ENCODE assay signal across 1 cellular context in the genomic region with DNA sequence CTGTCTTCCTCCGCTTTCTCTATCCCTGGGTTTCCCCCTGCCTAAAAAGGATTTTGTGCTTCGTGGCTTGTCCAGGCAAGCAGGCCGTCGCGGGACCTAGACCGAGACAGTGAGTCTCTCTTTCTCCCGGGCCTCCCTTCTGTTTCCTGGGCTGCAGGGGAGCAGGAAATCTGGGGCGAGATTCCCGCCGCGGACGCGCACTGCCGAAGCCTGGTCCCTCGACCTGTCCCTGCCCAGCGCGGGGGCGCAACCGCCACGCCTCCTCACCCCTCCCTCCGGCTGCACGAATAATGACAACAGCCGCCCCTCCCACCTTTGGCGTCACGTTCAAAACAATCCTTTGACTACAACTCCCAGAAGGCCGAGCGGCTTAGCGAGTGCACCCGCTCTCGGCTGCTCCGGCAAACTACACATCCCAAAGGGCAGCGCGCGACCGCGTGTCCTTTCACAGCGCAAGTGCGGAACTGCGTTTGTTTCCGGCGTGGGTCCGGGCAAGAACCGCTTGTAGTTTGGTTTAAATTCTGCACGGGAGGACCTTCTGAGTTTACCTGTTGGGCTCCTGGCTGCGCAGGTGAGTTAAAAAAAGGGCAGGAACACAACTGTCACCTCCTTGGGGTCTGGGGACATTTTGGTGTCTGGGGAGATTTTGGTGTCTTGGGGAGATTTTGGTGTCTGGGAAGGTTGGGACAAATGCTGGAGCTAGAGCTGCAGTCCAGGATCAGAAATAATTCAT.
A peak's percentile ranks its signal among the peaks of the same experiment; 100 is the strongest.
TF ChIP-seq lines count a peak whose summit lies in the region.

A gene (plus strand): TSS at position 473 of the 733 bp plus-strand sequence. CDS start 1,715 bp downstream, outside the sequence.

TF ChIP-seq in K562, 482 proteins besides CTCF, POLR2A, EP300 and RAD21 (continued from another document and continues in another):
- TF ChIP-seq, protein P1, sequence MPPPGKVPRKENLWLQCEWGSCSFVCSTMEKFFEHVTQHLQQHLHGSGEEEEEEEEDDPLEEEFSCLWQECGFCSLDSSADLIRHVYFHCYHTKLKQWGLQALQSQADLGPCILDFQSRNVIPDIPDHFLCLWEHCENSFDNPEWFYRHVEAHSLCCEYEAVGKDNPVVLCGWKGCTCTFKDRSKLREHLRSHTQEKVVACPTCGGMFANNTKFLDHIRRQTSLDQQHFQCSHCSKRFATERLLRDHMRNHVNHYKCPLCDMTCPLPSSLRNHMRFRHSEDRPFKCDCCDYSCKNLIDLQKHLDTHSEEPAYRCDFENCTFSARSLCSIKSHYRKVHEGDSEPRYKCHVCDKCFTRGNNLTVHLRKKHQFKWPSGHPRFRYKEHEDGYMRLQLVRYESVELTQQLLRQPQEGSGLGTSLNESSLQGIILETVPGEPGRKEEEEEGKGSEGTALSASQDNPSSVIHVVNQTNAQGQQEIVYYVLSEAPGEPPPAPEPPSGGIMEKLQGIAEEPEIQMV (tag; conservative IDR thresholded peaks at IDR 0.05; ENCODE audit: low read depth): peak; percentile 83
- TF ChIP-seq PTBP1 (IDR thresholded peaks at IDR 0.05; ENCODE audit: low read depth, low read length) (0 out of 2 replicates have a peak, but pooled peaks have one; percentile 41), IFI16 (CRISPR knock-in tag; IDR thresholded peaks at IDR 0.05) (no peak), KLF16 (IDR thresholded peaks at IDR 0.05) (no peak), KLF1 (tag; IDR thresholded peaks at IDR 0.05) (peak; percentile 41; the same call in 1 of the 2 replicates), HEY1 (CRISPR knock-in tag; IDR thresholded peaks at IDR 0.05; ENCODE audit: borderline replicate concordance) (no peak), PCBP2 (IDR thresholded peaks at IDR 0.05; ENCODE audit: low read depth, low read length, poor library complexity, severe bottlenecking) (no peak), CHCHD3 (CRISPR knock-in tag; IDR thresholded peaks at IDR 0.05) (no peak), CHD1 (IDR thresholded peaks at IDR 0.05; ENCODE audit: low read length) (no peak), ZNF75A (CRISPR knock-in tag; IDR thresholded peaks at IDR 0.05) (no peak), FOXA1 (IDR thresholded peaks at IDR 0.05; ENCODE audit: borderline replicate concordance) (no peak), ELF4 (CRISPR knock-in tag; IDR thresholded peaks at IDR 0.05) (no peak), ADNP (tag; IDR thresholded peaks at IDR 0.05) (no peak), TEAD1 (CRISPR knock-in tag; IDR thresholded peaks at IDR 0.05) (0 out of 4 replicates have a peak, but pooled peaks of 1 of the 2 experiments have one; percentile 47), NFATC3 (IDR thresholded peaks at IDR 0.05) (no peak), JUN (IDR thresholded peaks at IDR 0.05; ENCODE audit: borderline replicate concordance, low read depth, low read length) (peak; percentile 64; the same call in 1 of the 2 replicates), JUN (CRISPR knock-in tag; IDR thresholded peaks at IDR 0.05; ENCODE audit: borderline replicate concordance) (no peak; the same call in 1 of the 2 replicates), MAFG (tag; conservative IDR thresholded peaks at IDR 0.05) (no peak), EGR1 (conservative IDR thresholded peaks at IDR 0.05) (peak; percentile 99), POLR2H (tag; IDR thresholded peaks at IDR 0.05; ENCODE audit: low read depth) (peak; percentile 52; the same call in 1 of the 2 replicates), HDAC8 (tag; IDR thresholded peaks at IDR 0.05) (no peak), NCOA1 (IDR thresholded peaks at IDR 0.05; ENCODE audit: low read depth) (no peak), GABPB2 (CRISPR knock-in tag; conservative IDR thresholded peaks at IDR 0.05) (no peak), PHF21A (IDR thresholded peaks at IDR 0.05; ENCODE audit: borderline replicate concordance, low read depth) (peak; percentile 80), ZKSCAN8 (CRISPR knock-in tag; IDR thresholded peaks at IDR 0.05) (no peak), TEAD2 (tag; IDR thresholded peaks at IDR 0.05) (no peak), ZNF41 (CRISPR knock-in tag; conservative IDR thresholded peaks at IDR 0.05) (no peak), ZNF165 (CRISPR knock-in tag; IDR thresholded peaks at IDR 0.05; ENCODE audit: borderline replicate concordance) (no peak), THRAP3 (IDR thresholded peaks at IDR 0.05; ENCODE audit: borderline replicate concordance) (no peak)
- TF ChIP-seq, protein P2, sequence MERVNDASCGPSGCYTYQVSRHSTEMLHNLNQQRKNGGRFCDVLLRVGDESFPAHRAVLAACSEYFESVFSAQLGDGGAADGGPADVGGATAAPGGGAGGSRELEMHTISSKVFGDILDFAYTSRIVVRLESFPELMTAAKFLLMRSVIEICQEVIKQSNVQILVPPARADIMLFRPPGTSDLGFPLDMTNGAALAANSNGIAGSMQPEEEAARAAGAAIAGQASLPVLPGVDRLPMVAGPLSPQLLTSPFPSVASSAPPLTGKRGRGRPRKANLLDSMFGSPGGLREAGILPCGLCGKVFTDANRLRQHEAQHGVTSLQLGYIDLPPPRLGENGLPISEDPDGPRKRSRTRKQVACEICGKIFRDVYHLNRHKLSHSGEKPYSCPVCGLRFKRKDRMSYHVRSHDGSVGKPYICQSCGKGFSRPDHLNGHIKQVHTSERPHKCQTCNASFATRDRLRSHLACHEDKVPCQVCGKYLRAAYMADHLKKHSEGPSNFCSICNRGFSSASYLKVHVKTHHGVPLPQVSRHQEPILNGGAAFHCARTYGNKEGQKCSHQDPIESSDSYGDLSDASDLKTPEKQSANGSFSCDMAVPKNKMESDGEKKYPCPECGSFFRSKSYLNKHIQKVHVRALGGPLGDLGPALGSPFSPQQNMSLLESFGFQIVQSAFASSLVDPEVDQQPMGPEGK (CRISPR knock-in tag; IDR thresholded peaks at IDR 0.05; ENCODE audit: borderline replicate concordance): no peak
- TF ChIP-seq, protein P3, sequence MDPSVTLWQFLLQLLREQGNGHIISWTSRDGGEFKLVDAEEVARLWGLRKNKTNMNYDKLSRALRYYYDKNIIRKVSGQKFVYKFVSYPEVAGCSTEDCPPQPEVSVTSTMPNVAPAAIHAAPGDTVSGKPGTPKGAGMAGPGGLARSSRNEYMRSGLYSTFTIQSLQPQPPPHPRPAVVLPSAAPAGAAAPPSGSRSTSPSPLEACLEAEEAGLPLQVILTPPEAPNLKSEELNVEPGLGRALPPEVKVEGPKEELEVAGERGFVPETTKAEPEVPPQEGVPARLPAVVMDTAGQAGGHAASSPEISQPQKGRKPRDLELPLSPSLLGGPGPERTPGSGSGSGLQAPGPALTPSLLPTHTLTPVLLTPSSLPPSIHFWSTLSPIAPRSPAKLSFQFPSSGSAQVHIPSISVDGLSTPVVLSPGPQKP (CRISPR knock-in tag; IDR thresholded peaks at IDR 0.05): no peak
- TF ChIP-seq, protein P4, sequence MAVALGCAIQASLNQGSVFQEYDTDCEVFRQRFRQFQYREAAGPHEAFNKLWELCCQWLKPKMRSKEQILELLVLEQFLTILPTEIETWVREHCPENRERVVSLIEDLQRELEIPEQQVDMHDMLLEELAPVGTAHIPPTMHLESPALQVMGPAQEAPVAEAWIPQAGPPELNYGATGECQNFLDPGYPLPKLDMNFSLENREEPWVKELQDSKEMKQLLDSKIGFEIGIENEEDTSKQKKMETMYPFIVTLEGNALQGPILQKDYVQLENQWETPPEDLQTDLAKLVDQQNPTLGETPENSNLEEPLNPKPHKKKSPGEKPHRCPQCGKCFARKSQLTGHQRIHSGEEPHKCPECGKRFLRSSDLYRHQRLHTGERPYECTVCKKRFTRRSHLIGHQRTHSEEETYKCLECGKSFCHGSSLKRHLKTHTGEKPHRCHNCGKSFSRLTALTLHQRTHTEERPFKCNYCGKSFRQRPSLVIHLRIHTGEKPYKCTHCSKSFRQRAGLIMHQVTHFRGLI (CRISPR knock-in tag; IDR thresholded peaks at IDR 0.05): no peak
- TF ChIP-seq, protein P5, sequence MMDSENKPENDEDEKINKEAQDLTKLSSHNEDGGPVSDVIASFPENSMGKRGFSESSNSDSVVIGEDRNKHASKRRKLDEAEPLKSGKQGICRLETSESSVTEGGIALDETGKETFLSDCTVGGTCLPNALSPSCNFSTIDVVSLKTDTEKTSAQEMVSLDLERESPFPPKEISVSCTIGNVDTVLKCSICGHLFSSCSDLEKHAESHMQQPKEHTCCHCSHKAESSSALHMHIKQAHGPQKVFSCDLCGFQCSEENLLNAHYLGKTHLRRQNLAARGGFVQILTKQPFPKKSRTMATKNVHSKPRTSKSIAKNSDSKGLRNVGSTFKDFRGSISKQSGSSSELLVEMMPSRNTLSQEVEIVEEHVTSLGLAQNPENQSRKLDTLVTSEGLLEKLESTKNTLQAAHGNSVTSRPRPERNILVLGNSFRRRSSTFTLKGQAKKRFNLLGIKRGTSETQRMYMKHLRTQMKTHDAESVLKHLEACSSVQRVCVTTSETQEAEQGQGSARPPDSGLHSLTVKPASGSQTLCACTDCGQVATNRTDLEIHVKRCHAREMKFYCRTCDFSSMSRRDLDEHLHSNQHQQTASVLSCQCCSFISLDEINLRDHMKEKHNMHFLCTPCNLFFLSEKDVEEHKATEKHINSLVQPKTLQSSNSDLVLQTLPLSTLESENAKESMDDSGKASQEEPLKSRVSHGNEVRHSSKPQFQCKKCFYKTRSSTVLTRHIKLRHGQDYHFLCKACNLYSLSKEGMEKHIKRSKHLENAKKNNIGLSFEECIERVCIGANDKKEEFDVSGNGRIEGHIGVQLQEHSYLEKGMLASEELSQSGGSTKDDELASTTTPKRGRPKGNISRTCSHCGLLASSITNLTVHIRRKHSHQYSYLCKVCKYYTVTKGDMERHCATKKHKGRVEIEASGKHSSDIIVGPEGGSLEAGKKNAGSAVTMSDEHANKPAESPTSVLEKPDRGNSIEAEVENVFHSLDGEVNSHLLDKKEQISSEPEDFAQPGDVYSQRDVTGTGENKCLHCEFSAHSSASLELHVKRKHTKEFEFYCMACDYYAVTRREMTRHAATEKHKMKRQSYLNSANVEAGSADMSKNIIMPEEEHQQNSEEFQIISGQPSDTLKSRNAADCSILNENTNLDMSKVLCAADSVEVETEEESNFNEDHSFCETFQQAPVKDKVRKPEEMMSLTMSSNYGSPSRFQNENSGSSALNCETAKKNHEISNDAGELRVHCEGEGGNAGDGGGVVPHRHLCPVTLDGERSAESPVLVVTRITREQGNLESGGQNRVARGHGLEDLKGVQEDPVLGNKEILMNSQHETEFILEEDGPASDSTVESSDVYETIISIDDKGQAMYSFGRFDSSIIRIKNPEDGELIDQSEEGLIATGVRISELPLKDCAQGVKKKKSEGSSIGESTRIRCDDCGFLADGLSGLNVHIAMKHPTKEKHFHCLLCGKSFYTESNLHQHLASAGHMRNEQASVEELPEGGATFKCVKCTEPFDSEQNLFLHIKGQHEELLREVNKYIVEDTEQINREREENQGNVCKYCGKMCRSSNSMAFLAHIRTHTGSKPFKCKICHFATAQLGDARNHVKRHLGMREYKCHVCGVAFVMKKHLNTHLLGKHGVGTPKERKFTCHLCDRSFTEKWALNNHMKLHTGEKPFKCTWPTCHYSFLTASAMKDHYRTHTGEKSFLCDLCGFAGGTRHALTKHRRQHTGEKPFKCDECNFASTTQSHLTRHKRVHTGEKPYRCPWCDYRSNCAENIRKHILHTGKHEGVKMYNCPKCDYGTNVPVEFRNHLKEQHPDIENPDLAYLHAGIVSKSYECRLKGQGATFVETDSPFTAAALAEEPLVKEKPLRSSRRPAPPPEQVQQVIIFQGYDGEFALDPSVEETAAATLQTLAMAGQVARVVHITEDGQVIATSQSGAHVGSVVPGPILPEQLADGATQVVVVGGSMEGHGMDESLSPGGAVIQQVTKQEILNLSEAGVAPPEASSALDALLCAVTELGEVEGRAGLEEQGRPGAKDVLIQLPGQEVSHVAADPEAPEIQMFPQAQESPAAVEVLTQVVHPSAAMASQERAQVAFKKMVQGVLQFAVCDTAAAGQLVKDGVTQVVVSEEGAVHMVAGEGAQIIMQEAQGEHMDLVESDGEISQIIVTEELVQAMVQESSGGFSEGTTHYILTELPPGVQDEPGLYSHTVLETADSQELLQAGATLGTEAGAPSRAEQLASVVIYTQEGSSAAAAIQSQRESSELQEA (IDR thresholded peaks at IDR 0.05; ENCODE audit: low read depth): no peak
- TF ChIP-seq, protein P6, sequence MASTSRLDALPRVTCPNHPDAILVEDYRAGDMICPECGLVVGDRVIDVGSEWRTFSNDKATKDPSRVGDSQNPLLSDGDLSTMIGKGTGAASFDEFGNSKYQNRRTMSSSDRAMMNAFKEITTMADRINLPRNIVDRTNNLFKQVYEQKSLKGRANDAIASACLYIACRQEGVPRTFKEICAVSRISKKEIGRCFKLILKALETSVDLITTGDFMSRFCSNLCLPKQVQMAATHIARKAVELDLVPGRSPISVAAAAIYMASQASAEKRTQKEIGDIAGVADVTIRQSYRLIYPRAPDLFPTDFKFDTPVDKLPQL (IDR thresholded peaks at IDR 0.05; ENCODE audit: extremely low read depth, insufficient read length): no peak
- TF ChIP-seq, protein P7, sequence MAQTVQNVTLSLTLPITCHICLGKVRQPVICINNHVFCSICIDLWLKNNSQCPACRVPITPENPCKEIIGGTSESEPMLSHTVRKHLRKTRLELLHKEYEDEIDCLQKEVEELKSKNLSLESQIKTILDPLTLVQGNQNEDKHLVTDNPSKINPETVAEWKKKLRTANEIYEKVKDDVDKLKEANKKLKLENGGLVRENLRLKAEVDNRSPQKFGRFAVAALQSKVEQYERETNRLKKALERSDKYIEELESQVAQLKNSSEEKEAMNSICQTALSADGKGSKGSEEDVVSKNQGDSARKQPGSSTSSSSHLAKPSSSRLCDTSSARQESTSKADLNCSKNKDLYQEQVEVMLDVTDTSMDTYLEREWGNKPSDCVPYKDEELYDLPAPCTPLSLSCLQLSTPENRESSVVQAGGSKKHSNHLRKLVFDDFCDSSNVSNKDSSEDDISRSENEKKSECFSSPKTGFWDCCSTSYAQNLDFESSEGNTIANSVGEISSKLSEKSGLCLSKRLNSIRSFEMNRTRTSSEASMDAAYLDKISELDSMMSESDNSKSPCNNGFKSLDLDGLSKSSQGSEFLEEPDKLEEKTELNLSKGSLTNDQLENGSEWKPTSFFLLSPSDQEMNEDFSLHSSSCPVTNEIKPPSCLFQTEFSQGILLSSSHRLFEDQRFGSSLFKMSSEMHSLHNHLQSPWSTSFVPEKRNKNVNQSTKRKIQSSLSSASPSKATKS (CRISPR knock-in tag; IDR thresholded peaks at IDR 0.05): no peak
- TF ChIP-seq, protein P8, sequence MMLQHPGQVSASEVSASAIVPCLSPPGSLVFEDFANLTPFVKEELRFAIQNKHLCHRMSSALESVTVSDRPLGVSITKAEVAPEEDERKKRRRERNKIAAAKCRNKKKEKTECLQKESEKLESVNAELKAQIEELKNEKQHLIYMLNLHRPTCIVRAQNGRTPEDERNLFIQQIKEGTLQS (IDR thresholded peaks at IDR 0.05): peak; percentile 18; the same call in 1 of the 2 replicates
- TF ChIP-seq, protein P8 (CRISPR knock-in tag; conservative IDR thresholded peaks at IDR 0.05): no peak
